ENCODE assay signal across 21 cellular contexts in the genomic region with DNA sequence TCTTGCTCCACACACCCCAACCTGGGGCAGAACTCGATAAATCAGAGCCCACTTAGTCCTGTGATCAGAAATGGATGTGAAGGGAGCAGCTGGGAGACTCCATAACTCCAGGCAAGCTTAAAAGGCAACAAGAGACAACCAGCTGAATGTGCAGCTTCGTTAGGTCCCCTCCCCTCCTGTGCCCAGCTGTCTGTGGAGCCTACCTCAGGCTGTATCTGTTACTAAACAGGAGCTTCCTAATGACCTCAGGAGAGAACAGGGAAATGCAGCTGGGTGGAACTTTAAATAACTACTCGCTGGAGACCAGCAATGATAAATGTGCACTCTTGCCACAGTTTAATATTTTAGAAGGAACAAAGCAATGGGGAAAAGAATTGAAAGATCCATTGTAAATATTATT. TPM values are rescaled to one million over a fixed set of nuclear protein-coding genes. Genes with fewer than 3 reads are reported as not detected.
DNase-seq lines count a peak whose midpoint lies in the region; ATAC-seq and TF ChIP-seq lines count a peak whose summit lies in the region.
"Had no signal": no experiment of that assay in that cellular context is flagged by ENCODE, and none has a peak within 500 bp of the region (broad histone marks: within the 10 kb centered on the region; RNA-seq: fewer than 3 reads in every experiment).

No MANE protein-coding gene starts in this region.

- DNase-seq in left ventricle myocardium superior (no peak), right atrium auricular region (ENCODE audit: low spot score) (no peak), T-helper 17 cell (no peak), mesothelial cell of epicardium (ENCODE audit: low spot score in 2 of 2, unreplicated experiment in 2 of 2) (no peak), EL (no peak)
- DNase-seq in CD8-positive, alpha-beta T cell: no peak
- DNase-seq in stimulated activated CD4-positive, alpha-beta T cell treated with anti-CD3 and anti-CD28 coated beads, Interleukin-4, amount 100 ng/mL, for 4 hours: no peak
- DNase-seq: activated CD4-positive, alpha-beta memory T cell treated with anti-CD3 and anti-CD28 coated beads, Interleukin-2, amount 10 ng/mL, durations not matched to agents 7 days and 5 days; activated naive CD8-positive, alpha-beta T cell treated with anti-CD3 and anti-CD28 coated beads, Interleukin-2, amount 50 U/mL, for 24 hours; activated T-cell treated with anti-CD3 and anti-CD28 coated beads, Interleukin-2, amount 50 U/mL, for 4 hours; Caco-2; GF-D8; IMR-90; NCI-H1048; NK-92 treated with Interleukin-12 subunit alpha and Interleukin-12 subunit beta, amount 100 ng/mL, for 24 hours; right cardiac atrium; uterus had no signal

- H3K36me3 Mint-ChIP-seq in T-helper 17 cell (ENCODE audit: low read depth): no peaks in the 10 kb centered on the region
- no peaks in the 10 kb centered on the region for H3K36me3 Mint-ChIP-seq in mesothelial cell of epicardium
- H3K36me3 Mint-ChIP-seq in CD8-positive, alpha-beta T cell: peaks cover 1% of the 10 kb centered on the region

- TF ChIP-seq CTCF in right atrium auricular region (IDR thresholded peaks at IDR 0.05) (no peak), mesothelial cell of epicardium (IDR thresholded peaks at IDR 0.05; ENCODE audit: unreplicated experiment) (no peak)
- TF ChIP-seq CTCF in CD8-positive, alpha-beta T cell (IDR thresholded peaks at IDR 0.05): no peak

- no peaks in the 10 kb centered on the region for H3K9me3 ChIP-seq in right atrium auricular region
- H3K9me3 ChIP-seq in T-helper 17 cell (ENCODE audit: control insufficient read depth, low read length, poor library complexity, severe bottlenecking): no peaks in the 10 kb centered on the region
- no peaks in the 10 kb centered on the region for H3K9me3 ChIP-seq in CD8-positive, alpha-beta T cell (ENCODE audit: low read length)
- H3K9me3 ChIP-seq: Caco-2, neutrophil, uterus had no signal

- H3K4me1 Mint-ChIP-seq in T-helper 17 cell (peaks cover 41% of the 10 kb centered on the region), mesothelial cell of epicardium (peaks cover 10% of the 10 kb centered on the region)
- peaks cover 30% of the 10 kb centered on the region for H3K4me1 Mint-ChIP-seq in CD8-positive, alpha-beta T cell (ENCODE audit: low read depth)

- H3K27me3 ChIP-seq in right atrium auricular region: no peaks in the 10 kb centered on the region
- H3K27me3 ChIP-seq in CD8-positive, alpha-beta T cell (ENCODE audit: insufficient read depth, low read length): no peaks in the 10 kb centered on the region
- H3K27me3 ChIP-seq: neutrophil, uterus had no signal

- H3K36me3 ChIP-seq in right atrium auricular region: no peaks in the 10 kb centered on the region
- no peaks in the 10 kb centered on the region for H3K36me3 ChIP-seq in CD8-positive, alpha-beta T cell (ENCODE audit: insufficient read depth, low read length)
- H3K36me3 ChIP-seq: neutrophil, uterus had no signal

- H3K4me3 Mint-ChIP-seq in T-helper 17 cell (no peak overlapping the region), mesothelial cell of epicardium (no peak overlapping the region)
- no peak overlapping the region for H3K4me3 Mint-ChIP-seq in CD8-positive, alpha-beta T cell
- H3K4me3 Mint-ChIP-seq: activated CD4-positive, alpha-beta memory T cell treated with anti-CD3 and anti-CD28 coated beads, Interleukin-2, amount 10 ng/mL, durations not matched to agents 7 days and 5 days; activated naive CD8-positive, alpha-beta T cell treated with anti-CD3 and anti-CD28 coated beads, Interleukin-2, amount 50 U/mL, for 24 hours; activated T-cell treated with anti-CD3 and anti-CD28 coated beads, Interleukin-2, amount 50 U/mL, for 4 hours; GM23338 had no signal

- POLR2A ChIA-PET in CD8-positive, alpha-beta T cell (lab: Charles Lee): no interaction called here

- H3K27me3 Mint-ChIP-seq in T-helper 17 cell (no peaks in the 10 kb centered on the region), mesothelial cell of epicardium (ENCODE audit: low read depth) (no peaks in the 10 kb centered on the region)
- no peaks in the 10 kb centered on the region for H3K27me3 Mint-ChIP-seq in CD8-positive, alpha-beta T cell (ENCODE audit: low read depth)
- H3K27me3 Mint-ChIP-seq: activated CD4-positive, alpha-beta memory T cell treated with anti-CD3 and anti-CD28 coated beads, Interleukin-2, amount 10 ng/mL, durations not matched to agents 7 days and 5 days; activated naive CD8-positive, alpha-beta T cell treated with anti-CD3 and anti-CD28 coated beads, Interleukin-2, amount 50 U/mL, for 24 hours had no signal

- ATAC-seq in left ventricle myocardium superior (peak; percentile 57), T-helper 17 cell (no peak), GM21619 (IDR thresholded peaks at IDR 0.05; ENCODE audit: unreplicated experiment) (no peak)
- no peak for ATAC-seq in CD8-positive, alpha-beta T cell
- ATAC-seq: activated naive CD8-positive, alpha-beta T cell treated with anti-CD3 and anti-CD28 coated beads, Interleukin-2, amount 50 U/mL, for 24 hours; activated T-cell treated with anti-CD3 and anti-CD28 coated beads, Interleukin-2, amount 50 U/mL, for 4 hours; GM23338 had no signal

- CTCF ChIA-PET in CD8-positive, alpha-beta T cell (lab: Charles Lee): interaction anchor here (0.8 kb wide), 1 partner anchor 16 kb away, joined by 3 read pairs; no protein-coding TSS in a partner anchor

- peaks cover 8% of the 10 kb centered on the region for H3K9me3 Mint-ChIP-seq in mesothelial cell of epicardium
- peaks cover 3% of the 10 kb centered on the region for H3K9me3 Mint-ChIP-seq in CD8-positive, alpha-beta T cell
- H3K9me3 Mint-ChIP-seq: activated CD4-positive, alpha-beta memory T cell treated with anti-CD3 and anti-CD28 coated beads, Interleukin-2, amount 10 ng/mL, durations not matched to agents 7 days and 5 days; activated T-cell treated with anti-CD3 and anti-CD28 coated beads, Interleukin-2, amount 50 U/mL, for 4 hours; GM23338 had no signal

- no peak overlapping the region for H3K27ac ChIP-seq in right atrium auricular region
- H3K27ac ChIP-seq in CD8-positive, alpha-beta T cell (ENCODE audit: low read depth, low read length): no peak overlapping the region
- H3K27ac ChIP-seq: neutrophil had no signal

- peak overlapping the region; percentile 85 for H3K27ac Mint-ChIP-seq in T-helper 17 cell
- H3K27ac Mint-ChIP-seq in mesothelial cell of epicardium: peak overlapping the region; percentile 16
- H3K27ac Mint-ChIP-seq in CD8-positive, alpha-beta T cell: no peak overlapping the region
- H3K27ac Mint-ChIP-seq: activated CD4-positive, alpha-beta memory T cell treated with anti-CD3 and anti-CD28 coated beads, Interleukin-2, amount 10 ng/mL, durations not matched to agents 7 days and 5 days; activated naive CD8-positive, alpha-beta T cell treated with anti-CD3 and anti-CD28 coated beads, Interleukin-2, amount 50 U/mL, for 24 hours; GM23338 had no signal

- no peak overlapping the region for H3K4me3 ChIP-seq in right atrium auricular region
- no peak overlapping the region for H3K4me3 ChIP-seq in CD8-positive, alpha-beta T cell (ENCODE audit: low read depth, low read length)
- H3K4me3 ChIP-seq: GM23338, lung, uterus had no signal

- peaks cover 0 to 5% of the 10 kb centered on the region in 2 donors for H3K4me1 ChIP-seq in right atrium auricular region
- peaks cover 13% of the 10 kb centered on the region for H3K4me1 ChIP-seq in CD8-positive, alpha-beta T cell (ENCODE audit: insufficient read depth, low read length)
- H3K4me1 ChIP-seq: Caco-2, uterus had no signal

- intact Hi-C loops in left ventricle myocardium superior (cut with micrococcal nuclease): no loop called here
- intact Hi-C loops in CD8-positive, alpha-beta T cell (cut with DNase I, micrococcal nuclease): no loop called here

RNA-seq across cellular contexts. Expression of gene SLC9A9, which starts 25.9 kb away (rescaled TPM):
- total RNA-seq in left ventricle myocardium superior (5.6 TPM), right atrium auricular region (1 to 10 TPM; 3.1 to 4.2 TPM), T-helper 17 cell (10 to 100 TPM; 25.3 to 31.8 TPM), mesothelial cell of epicardium (2.7 to 4.2 TPM (median 3.8 TPM) in 3 replicates)
- 1 to 10 TPM; 6.8 to 7.5 TPM for total RNA-seq in CD8-positive, alpha-beta T cell
- total RNA-seq: Caco-2 had no signal
